11 cellular contexts compared by ENCODE assay signal in genomic region chr5:54616031-54616430, GRCh38.
DNase-seq lines count a peak whose midpoint lies in the region; ATAC-seq and TF ChIP-seq lines count a peak whose summit lies in the region.
"Had no signal": no experiment of that assay in that cellular context is flagged by ENCODE, and none has a peak within 500 bp of the region (broad histone marks: within the 10 kb centered on the region; RNA-seq: fewer than 3 reads in every experiment).

No MANE protein-coding gene starts in this region.

- no peaks in the 10 kb centered on the region for H3K27me3 Mint-ChIP-seq in chondrocyte (ENCODE audit: low read depth)

- intact Hi-C loops in Right ventricle myocardium inferior (cut with DNase I): no loop called here

- peak overlapping the region; percentile 9; the same call in 1 of the 2 replicates for H3K27ac ChIP-seq in VCaP

- peaks cover 34% of the 10 kb centered on the region for H3K4me1 Mint-ChIP-seq in chondrocyte (ENCODE audit: low read depth)

- TF ChIP-seq CTCF in VCaP (conservative IDR thresholded peaks at IDR 0.05) (no peak), chondrocyte (IDR thresholded peaks at IDR 0.05) (no peak)

- no peaks in the 10 kb centered on the region for H3K9me3 Mint-ChIP-seq in chondrocyte (ENCODE audit: low read depth)

- DNase-seq in EH (ENCODE audit: low read depth) (peak; percentile 68), Right ventricle myocardium inferior (ENCODE audit: missing footprints) (no peak), renal cortical epithelial cell (ENCODE audit: low read depth) (peak; percentile 82), dermis blood vessel endothelial cell (no peak), G401 (ENCODE audit: low spot score) (no peak), chondrocyte (ENCODE audit: low spot score) (no peak), ACHN (no peak)
- DNase-seq: activated T-cell treated with anti-CD3 and anti-CD28 coated beads for 4 hours, NCI-H524 treated with DMSO at 0.1 percent for 48 hours had no signal

- peak; percentile 91 for ATAC-seq in Right ventricle myocardium inferior

- no peak overlapping the region for H3K27ac Mint-ChIP-seq in chondrocyte (ENCODE audit: unreplicated experiment)
- H3K27ac Mint-ChIP-seq: T-helper 1 cell treated with Interleukin-12 subunit alpha and Interleukin-12 subunit beta and Interleukin-4 antibody, amounts not matched to agents 30 μg/mL and 1 μg/mL, for 36 hours had no signal

- H3K4me3 Mint-ChIP-seq in chondrocyte (ENCODE audit: unreplicated experiment): no peak overlapping the region
- H3K4me3 Mint-ChIP-seq: T-helper 1 cell treated with Interleukin-12 subunit alpha and Interleukin-12 subunit beta and Interleukin-4 antibody, amounts not matched to agents 30 μg/mL and 1 μg/mL, for 36 hours had no signal

- no peaks in the 10 kb centered on the region for H3K36me3 Mint-ChIP-seq in chondrocyte (ENCODE audit: low read depth)

- in situ Hi-C loops in G401 (cut with HindIII; ENCODE audit: low sequenced_read_pairs) (no loop called here), ACHN (cut with HindIII; ENCODE audit: low pct_ligation_motif_present, low pct_unique_long_range_greater_than_20kb, low sequenced_read_pairs) (no loop called here)

Comparison
In these comparisons a context has a peak if more than half of its experiments do, and no peak if none do; other contexts are left out.
1. DNase-seq: peak in EH (single experiment) and renal cortical epithelial cell (single experiment); none in Right ventricle myocardium inferior (single experiment), dermis blood vessel endothelial cell (single experiment), G401 (single experiment), chondrocyte (single experiment) and ACHN (single experiment).